Comparison of ENCODE assay signal across 23 cellular contexts in genomic region chr3:105960381-105960780, GRCh38.
DNase-seq lines count a peak whose midpoint lies in the region; FAIRE-seq and TF ChIP-seq lines count a peak whose summit lies in the region.
"Had no signal": no experiment of that assay in that cellular context is flagged by ENCODE, and none has a peak within 500 bp of the region (broad histone marks: within the 10 kb centered on the region; RNA-seq: fewer than 3 reads in every experiment).

No MANE protein-coding gene starts in this region.

- no peak for TF ChIP-seq CTCF in glutamatergic neuron (IDR thresholded peaks at IDR 0.05; ENCODE audit: partially characterized antibody, unreplicated experiment)

- WGBS in trophoblast cell (ENCODE audit: extremely low coverage, insufficient coverage, insufficient read length) = no CpG with 5 or more reads among the region's 5 CpGs

- H3K4ac ChIP-seq in trophoblast cell (ENCODE audit: low read depth, low read length) = no peak overlapping the region

- no peaks in the 10 kb centered on the region for H3K79me2 ChIP-seq in trophoblast cell (ENCODE audit: control insufficient read depth, insufficient read depth, low read length, poor library complexity)

- peak overlapping the region; percentile 11 for H3K27ac ChIP-seq in trophoblast cell (ENCODE audit: low read depth, low read length)
- H3K27ac ChIP-seq: A549, GM23248, RWPE1 had no signal

- no peak overlapping the region for H3K18ac ChIP-seq in trophoblast cell (ENCODE audit: low read length)

- H2AFZ ChIP-seq in trophoblast cell (ENCODE audit: insufficient read depth, low read length, poor library complexity) = no peak overlapping the region
- H2AFZ ChIP-seq: GM23248 had no signal

- no peak for FAIRE-seq in H54 (lab: Jason Lieb, UNC)
- FAIRE-seq: A549 had no signal

- H2BK12ac ChIP-seq in trophoblast cell (ENCODE audit: low read length) = no peak overlapping the region

- H3K36me3 ChIP-seq in trophoblast cell (ENCODE audit: control insufficient read depth in 1 of 2, insufficient read depth in 2 of 2, low read length in 2 of 2) = no peaks in the 10 kb centered on the region

- H2BK120ac ChIP-seq in trophoblast cell (ENCODE audit: insufficient read depth, low read length, poor library complexity) = peak overlapping the region; percentile 87

- H3K27ac Mint-ChIP-seq in glutamatergic neuron (ENCODE audit: unreplicated experiment) = peak overlapping the region; percentile 92
- H3K27ac Mint-ChIP-seq: B cell had no signal

- H4K8ac ChIP-seq in trophoblast cell (ENCODE audit: low read depth, low read length) = peak overlapping the region; percentile 69

- peak overlapping the region; percentile 67 for H4K91ac ChIP-seq in trophoblast cell (ENCODE audit: low read depth, low read length)

- no peak overlapping the region for H4K12ac ChIP-seq in trophoblast cell (ENCODE audit: low read depth, low read length)

- H3K9me3 ChIP-seq in trophoblast cell (ENCODE audit: insufficient read depth, low read depth, low read length) = no peaks in the 10 kb centered on the region
- H3K9me3 ChIP-seq: A549 had no signal

- peaks cover 4 to 7% of the 10 kb centered on the region in 2 experiments for H3K4me1 ChIP-seq in trophoblast cell (ENCODE audit: control insufficient read depth in 1 of 2, insufficient read depth in 2 of 2, low read length in 2 of 2)

- H3K14ac ChIP-seq in trophoblast cell (ENCODE audit: low read length) = no peak overlapping the region

- H3K27me3 ChIP-seq in trophoblast cell (ENCODE audit: insufficient read depth, low read length) = no peaks in the 10 kb centered on the region

- no peak overlapping the region for H3K9ac ChIP-seq in trophoblast cell (ENCODE audit: low read length)
- H3K9ac ChIP-seq: GM23248 had no signal

- H3K4me2 ChIP-seq in trophoblast cell (ENCODE audit: low read length) = no peak overlapping the region
- H3K4me2 ChIP-seq: A549 had no signal

- H3K36me3 Mint-ChIP-seq in glutamatergic neuron (ENCODE audit: unreplicated experiment) = no peaks in the 10 kb centered on the region
- H3K36me3 Mint-ChIP-seq: CD14-positive monocyte had no signal

- no peak for TF ChIP-seq POLR2A in H54 (IDR thresholded peaks at IDR 0.05; ENCODE audit: low read depth, low read length)

- peaks cover 15% of the 10 kb centered on the region for H3K79me1 ChIP-seq in trophoblast cell (ENCODE audit: low read length)

- peaks cover 15% of the 10 kb centered on the region for H3K27me3 Mint-ChIP-seq in glutamatergic neuron (ENCODE audit: unreplicated experiment)
- H3K27me3 Mint-ChIP-seq: B cell had no signal

- H3K23ac ChIP-seq in trophoblast cell (ENCODE audit: low read length) = no peak overlapping the region

- H3K4me3 Mint-ChIP-seq in glutamatergic neuron (ENCODE audit: unreplicated experiment) = peak overlapping the region; percentile 63
- H3K4me3 Mint-ChIP-seq: B cell, CD14-positive monocyte had no signal

- no peak overlapping the region for H3K4me3 ChIP-seq in trophoblast cell (ENCODE audit: low read depth, low read length)
- H3K4me3 ChIP-seq: A549, GM23248 had no signal

- peaks cover 28% of the 10 kb centered on the region for H3K4me1 Mint-ChIP-seq in glutamatergic neuron (ENCODE audit: low read depth, unreplicated experiment)
- H3K4me1 Mint-ChIP-seq: B cell had no signal

- H3K9me3 Mint-ChIP-seq in glutamatergic neuron (ENCODE audit: unreplicated experiment) = peaks cover 21% of the 10 kb centered on the region

- DNase-seq in ELF-1 (ENCODE audit: low read depth, low spot score) = peak; percentile 28
- DNase-seq in NCI-H82 (lab: John Stamatoyannopoulos, UW) = peak; percentile 97
- DNase-seq in glutamatergic neuron = peak; percentile 32
- DNase-seq in trophoblast cell = peak in 1 of 2 donors; percentile 10
- no peak for DNase-seq in SK-N-DZ (ENCODE audit: low spot score)
- DNase-seq in H54 (ENCODE audit: insufficient read length, low spot score) = no peak
- DNase-seq in NCI-H526 (lab: John Stamatoyannopoulos, UW) = no peak
- DNase-seq in CD1c-positive myeloid dendritic cell (ENCODE audit: extremely low spot score) = no peak
- DNase-seq: GF-D8; GM23248; HCEC 1CT; MM.1S; NCI-H1092 treated with DMSO at 0.1 percent for 48 hours; NCI-H1436 treated with DMSO at 0.1 percent for 48 hours; NCI-H1930; NCI-H345; NCI-H526 treated with DMSO at 0.1 percent for 48 hours; NK-92 treated with Interleukin-12 subunit alpha and Interleukin-12 subunit beta, amount 100 ng/mL, for 24 hours; SIG-M5 had no signal

- no peak overlapping the region for H2AK5ac ChIP-seq in trophoblast cell (ENCODE audit: low read length)

- peak overlapping the region; percentile 64 for H2BK5ac ChIP-seq in trophoblast cell (ENCODE audit: low read depth, low read length, poor library complexity)

Comparison
In these comparisons a context has a peak if more than half of its experiments do, and no peak if none do; other contexts are left out.
1. DNase-seq: peak in ELF-1 (single experiment), NCI-H82 (single experiment) and glutamatergic neuron (single experiment); none in SK-N-DZ (single experiment), H54 (single experiment), NCI-H526 (0 of 2) and CD1c-positive myeloid dendritic cell (single experiment).